7 cellular contexts compared by ENCODE assay signal in the genomic region with DNA sequence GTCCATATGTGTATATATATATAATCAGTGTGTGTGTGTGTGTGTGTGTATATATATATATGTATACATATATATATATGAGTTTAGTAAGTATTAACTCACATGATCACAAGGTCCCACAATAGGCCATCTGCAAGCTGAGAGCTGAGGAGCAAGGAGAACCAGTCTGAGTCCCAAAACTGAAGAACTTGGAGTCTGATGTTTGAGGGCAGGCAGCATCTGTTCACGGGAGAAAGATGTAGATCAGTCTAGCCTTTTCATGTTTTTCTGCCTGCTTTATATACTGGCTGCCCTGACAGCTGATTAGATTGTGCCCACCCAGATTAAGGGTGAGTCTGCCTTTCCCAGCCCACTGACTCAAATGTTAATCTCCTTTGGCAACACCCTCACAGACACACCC.
DNase-seq lines count a peak whose midpoint lies in the region; ATAC-seq and TF ChIP-seq lines count a peak whose summit lies in the region.
"Not testable (repeated sequence)": the region's sequence is repeated elsewhere in the genome, so short reads cannot be mapped to it uniquely, and the experiment has no call there.

No MANE protein-coding gene starts in this region.

- H3K36me3 Mint-ChIP-seq in activated CD4-positive, alpha-beta T cell treated with anti-CD3 and anti-CD28 coated beads for 36 hours (ENCODE audit: low read depth); activated CD8-positive, alpha-beta T cell treated with anti-CD3 and anti-CD28 coated beads, Interleukin-2, amount 10 ng/mL, durations not matched to agents 7 days and 5 days (ENCODE audit: low read depth): not testable (repeated sequence)

- DNase-seq in KBM-7 (peak; percentile 33), NB4 (ENCODE audit: low read depth) (peak; percentile 2), NOMO-1 treated with DMSO at 0.1 percent for 48 hours (lab: John Stamatoyannopoulos, UW; ENCODE audit: unreplicated experiment) (peak; percentile 46), left kidney (ENCODE audit: low read depth, low spot score) (peak; percentile 45)
- DNase-seq in activated CD4-positive, alpha-beta T cell treated with anti-CD3 and anti-CD28 coated beads for 36 hours, result peak; percentile 16
- DNase-seq in activated CD8-positive, alpha-beta T cell treated with anti-CD3 and anti-CD28 coated beads, Interleukin-2, amount 10 ng/mL, durations not matched to agents 7 days and 5 days, result peak; percentile 28
- DNase-seq in stimulated activated naive CD8-positive, alpha-beta T cell treated with anti-CD3 and anti-CD28 coated beads, Interleukin-15, Interleukin-2, amounts not matched to agents 100 U/mL and 50 U/mL, for 24 hours, result not testable (repeated sequence)

- CTCF ChIA-PET in activated CD4-positive, alpha-beta T cell treated with anti-CD3 and anti-CD28 coated beads for 36 hours (lab: Charles Lee), result interaction anchor here (0.6 to 1.2 kb wide), 2 partner anchors 21 to 73 kb away, joined by 3 read pairs; no protein-coding TSS in a partner anchor
- CTCF ChIA-PET in activated CD8-positive, alpha-beta T cell treated with anti-CD3 and anti-CD28 coated beads, Interleukin-2, amount 10 ng/mL, durations not matched to agents 7 days and 5 days (lab: Charles Lee), result not testable (repeated sequence)

- not testable (repeated sequence) for H3K4me3 ChIP-seq in NB4 (ENCODE audit: low read depth, low read length)

- in situ Hi-C loops in KBM-7 (cut with MboI; ENCODE audit: low pct_unique_long_range_greater_than_20kb, low sequenced_read_pairs), result not testable (repeated sequence)

- peaks cover 12% of the 10 kb centered on the region for H3K9me3 Mint-ChIP-seq in activated CD4-positive, alpha-beta T cell treated with anti-CD3 and anti-CD28 coated beads for 36 hours (ENCODE audit: low read depth)
- H3K9me3 Mint-ChIP-seq in activated CD8-positive, alpha-beta T cell treated with anti-CD3 and anti-CD28 coated beads, Interleukin-2, amount 10 ng/mL, durations not matched to agents 7 days and 5 days (ENCODE audit: insufficient read depth), result peaks cover 11% of the 10 kb centered on the region

- H3K27me3 Mint-ChIP-seq in activated CD4-positive, alpha-beta T cell treated with anti-CD3 and anti-CD28 coated beads for 36 hours; activated CD8-positive, alpha-beta T cell treated with anti-CD3 and anti-CD28 coated beads, Interleukin-2, amount 10 ng/mL, durations not matched to agents 7 days and 5 days (ENCODE audit: low read depth): not testable (repeated sequence)

- ATAC-seq in activated CD4-positive, alpha-beta T cell treated with anti-CD3 and anti-CD28 coated beads for 36 hours, result not testable (repeated sequence)
- ATAC-seq in activated CD8-positive, alpha-beta T cell treated with anti-CD3 and anti-CD28 coated beads, Interleukin-2, amount 10 ng/mL, durations not matched to agents 7 days and 5 days, result peak; percentile 33
- peak; percentile 28 for ATAC-seq in stimulated activated naive CD8-positive, alpha-beta T cell treated with anti-CD3 and anti-CD28 coated beads, Interleukin-15, Interleukin-2, amounts not matched to agents 100 U/mL and 50 U/mL, for 24 hours

- not testable (repeated sequence) for H3K4me3 Mint-ChIP-seq in activated CD4-positive, alpha-beta T cell treated with anti-CD3 and anti-CD28 coated beads for 36 hours; activated CD8-positive, alpha-beta T cell treated with anti-CD3 and anti-CD28 coated beads, Interleukin-2, amount 10 ng/mL, durations not matched to agents 7 days and 5 days

- TF ChIP-seq POLR2A in NB4 (IDR thresholded peaks at IDR 0.05; ENCODE audit: extremely low read depth, insufficient read length), result not testable (repeated sequence)

- H3K4me1 Mint-ChIP-seq in activated CD4-positive, alpha-beta T cell treated with anti-CD3 and anti-CD28 coated beads for 36 hours; activated CD8-positive, alpha-beta T cell treated with anti-CD3 and anti-CD28 coated beads, Interleukin-2, amount 10 ng/mL, durations not matched to agents 7 days and 5 days (ENCODE audit: low read depth): not testable (repeated sequence)

- POLR2A ChIA-PET in activated CD4-positive, alpha-beta T cell treated with anti-CD3 and anti-CD28 coated beads for 36 hours (lab: Charles Lee); activated CD8-positive, alpha-beta T cell treated with anti-CD3 and anti-CD28 coated beads, Interleukin-2, amount 10 ng/mL, durations not matched to agents 7 days and 5 days (lab: Charles Lee): not testable (repeated sequence)

- not testable (repeated sequence) for TF ChIP-seq CTCF in NB4 (IDR thresholded peaks at IDR 0.05; ENCODE audit: low read depth, low read length)

- H3K27ac Mint-ChIP-seq in activated CD4-positive, alpha-beta T cell treated with anti-CD3 and anti-CD28 coated beads for 36 hours; activated CD8-positive, alpha-beta T cell treated with anti-CD3 and anti-CD28 coated beads, Interleukin-2, amount 10 ng/mL, durations not matched to agents 7 days and 5 days: not testable (repeated sequence)

- intact Hi-C loops in activated CD4-positive, alpha-beta T cell treated with anti-CD3 and anti-CD28 coated beads for 36 hours (cut with DNase I, micrococcal nuclease), result not testable (repeated sequence)
